ENCODE assay signal across 1 cellular context in the genomic region with DNA sequence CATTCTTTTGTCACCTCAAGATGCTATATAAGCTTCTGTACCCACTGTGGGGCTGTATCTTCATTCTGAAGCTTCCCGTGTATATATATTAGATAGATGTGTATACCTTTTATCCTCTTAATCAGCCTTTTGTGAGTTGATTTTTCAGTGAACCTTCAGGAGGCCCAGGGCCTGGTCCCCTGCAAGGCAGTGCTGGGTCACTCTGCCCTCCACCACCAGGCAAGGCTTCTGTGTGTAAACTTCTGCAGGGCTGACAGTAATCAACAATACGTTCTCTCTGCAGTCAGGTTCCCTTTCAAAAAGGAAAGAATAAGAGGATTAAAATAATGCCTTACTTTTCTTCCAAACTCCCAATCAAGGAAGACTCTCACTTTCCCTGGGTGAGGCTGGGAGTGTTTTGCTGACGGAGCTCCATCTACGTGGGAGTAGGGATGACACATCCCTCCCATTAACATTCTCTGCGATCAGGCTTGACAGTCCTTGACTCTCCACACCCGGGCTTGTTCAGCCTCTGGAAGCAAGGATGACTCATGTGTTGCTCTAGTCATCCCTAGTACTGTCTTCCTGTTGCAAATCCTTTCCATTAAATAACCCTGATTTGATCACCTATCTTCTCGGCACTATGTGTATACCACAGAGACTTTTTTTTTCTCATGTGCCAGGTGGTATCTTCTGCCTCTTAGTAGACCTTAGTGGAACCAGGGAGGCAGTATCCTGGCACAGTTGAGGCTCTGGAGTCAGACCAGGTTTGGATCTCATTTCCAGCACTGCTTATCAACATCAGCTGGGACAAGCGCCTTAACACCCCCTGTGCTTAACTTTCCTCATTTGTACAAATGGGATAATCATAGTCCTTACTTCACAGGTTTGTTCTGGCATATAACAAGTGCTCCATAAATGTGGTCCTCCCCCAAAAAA.
A peak's percentile ranks its signal among the peaks of the same experiment; 100 is the strongest.
TF ChIP-seq lines count a peak whose summit lies in the region.

No MANE protein-coding gene starts in this region.

TF ChIP-seq in HCT116, 20 proteins besides CTCF, POLR2A, EP300 and RAD21 (continued from another document):
- TF ChIP-seq, protein P1, sequence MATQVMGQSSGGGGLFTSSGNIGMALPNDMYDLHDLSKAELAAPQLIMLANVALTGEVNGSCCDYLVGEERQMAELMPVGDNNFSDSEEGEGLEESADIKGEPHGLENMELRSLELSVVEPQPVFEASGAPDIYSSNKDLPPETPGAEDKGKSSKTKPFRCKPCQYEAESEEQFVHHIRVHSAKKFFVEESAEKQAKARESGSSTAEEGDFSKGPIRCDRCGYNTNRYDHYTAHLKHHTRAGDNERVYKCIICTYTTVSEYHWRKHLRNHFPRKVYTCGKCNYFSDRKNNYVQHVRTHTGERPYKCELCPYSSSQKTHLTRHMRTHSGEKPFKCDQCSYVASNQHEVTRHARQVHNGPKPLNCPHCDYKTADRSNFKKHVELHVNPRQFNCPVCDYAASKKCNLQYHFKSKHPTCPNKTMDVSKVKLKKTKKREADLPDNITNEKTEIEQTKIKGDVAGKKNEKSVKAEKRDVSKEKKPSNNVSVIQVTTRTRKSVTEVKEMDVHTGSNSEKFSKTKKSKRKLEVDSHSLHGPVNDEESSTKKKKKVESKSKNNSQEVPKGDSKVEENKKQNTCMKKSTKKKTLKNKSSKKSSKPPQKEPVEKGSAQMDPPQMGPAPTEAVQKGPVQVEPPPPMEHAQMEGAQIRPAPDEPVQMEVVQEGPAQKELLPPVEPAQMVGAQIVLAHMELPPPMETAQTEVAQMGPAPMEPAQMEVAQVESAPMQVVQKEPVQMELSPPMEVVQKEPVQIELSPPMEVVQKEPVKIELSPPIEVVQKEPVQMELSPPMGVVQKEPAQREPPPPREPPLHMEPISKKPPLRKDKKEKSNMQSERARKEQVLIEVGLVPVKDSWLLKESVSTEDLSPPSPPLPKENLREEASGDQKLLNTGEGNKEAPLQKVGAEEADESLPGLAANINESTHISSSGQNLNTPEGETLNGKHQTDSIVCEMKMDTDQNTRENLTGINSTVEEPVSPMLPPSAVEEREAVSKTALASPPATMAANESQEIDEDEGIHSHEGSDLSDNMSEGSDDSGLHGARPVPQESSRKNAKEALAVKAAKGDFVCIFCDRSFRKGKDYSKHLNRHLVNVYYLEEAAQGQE (IDR thresholded peaks at IDR 0.05; ENCODE audit: low read depth): no peak
- TF ChIP-seq POLR2AphosphoS5 (IDR thresholded peaks at IDR 0.05; ENCODE audit: low read depth, low read length) (peak; percentile 54; the same call in 1 of the 2 replicates), EZH2phosphoT487 (IDR thresholded peaks at IDR 0.05; ENCODE audit: borderline replicate concordance) (no peak), SP1 (IDR thresholded peaks at IDR 0.05; ENCODE audit: low read depth) (peak; percentile 90), EGR1 (IDR thresholded peaks at IDR 0.05; ENCODE audit: low read depth) (peak; percentile 97), SIN3A (IDR thresholded peaks at IDR 0.05; ENCODE audit: low read depth) (peak; percentile 40; the same call in 1 of the 2 replicates), FOSL1 (IDR thresholded peaks at IDR 0.05; ENCODE audit: low read depth) (peak; percentile 98), CEBPB (IDR thresholded peaks at IDR 0.05; ENCODE audit: low read depth) (no peak; the same call in 1 of the 2 replicates), CBX3 (IDR thresholded peaks at IDR 0.05; ENCODE audit: low read depth) (peak; percentile 97)
